8 cellular contexts compared by ENCODE assay signal in the genomic region with DNA sequence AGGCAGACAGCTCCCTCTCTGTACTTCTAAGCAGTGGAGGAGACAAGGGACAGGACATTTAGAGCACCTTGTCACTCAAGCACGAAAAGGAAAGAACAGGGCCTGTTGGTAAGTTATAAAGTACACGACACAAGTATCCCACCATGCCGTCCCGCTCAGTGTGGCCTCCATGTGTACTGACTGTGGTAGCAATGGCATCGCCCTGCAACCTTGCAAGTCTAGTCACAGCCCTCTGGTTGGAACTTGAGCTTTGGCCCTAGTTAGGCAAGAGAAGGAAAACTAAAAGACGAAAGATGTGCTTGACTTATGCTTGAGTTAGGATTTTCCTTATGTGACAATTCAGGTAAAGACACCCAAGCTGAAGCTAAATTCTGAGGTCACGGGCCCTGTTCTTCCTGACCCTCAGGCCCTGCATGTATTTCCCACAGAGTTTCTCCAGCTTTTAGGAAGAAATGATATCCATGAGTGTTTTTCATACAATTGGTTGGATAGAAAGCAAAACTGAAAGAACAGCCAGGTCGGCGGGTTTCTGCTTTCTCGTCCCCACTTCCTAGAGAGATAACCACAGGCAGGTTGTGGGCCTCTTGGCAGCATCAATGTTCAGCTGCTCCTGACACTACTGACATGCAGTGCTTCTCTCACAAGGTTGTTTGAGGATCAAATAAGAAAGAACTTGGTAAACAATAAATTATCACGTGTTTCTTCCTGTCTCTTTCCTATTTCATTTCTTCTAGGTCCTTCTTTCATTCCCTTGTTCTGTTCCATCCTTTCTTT.
DNase-seq lines count a peak whose midpoint lies in the region; ATAC-seq and TF ChIP-seq lines count a peak whose summit lies in the region.

No MANE protein-coding gene starts in this region.

- H3K9me3 Mint-ChIP-seq in HFFc6 (no peaks in the 10 kb centered on the region), type B pancreatic cell (no peaks in the 10 kb centered on the region)

- intact Hi-C loops in cardiac septum (cut with DNase I): no loop called here

- DNase-seq in activated naive CD4-positive, alpha-beta T cell treated with Interleukin-2 at 50 U/mL for 16 hours: peak; percentile 16
- DNase-seq in HFFc6 (no peak), cardiac septum (ENCODE audit: low spot score) (no peak), NCI-H146 treated with DMSO at 0.1 percent for 48 hours (lab: John Stamatoyannopoulos, UW; ENCODE audit: unreplicated experiment) (no peak), type B pancreatic cell (ENCODE audit: extremely low spot score, unreplicated experiment) (no peak)

- peak overlapping the region; percentile 58 for H3K27ac ChIP-seq in 22Rv1

- TF ChIP-seq CTCF in 22Rv1 (IDR thresholded peaks at IDR 0.05): no peak
- no peak for TF ChIP-seq CTCF in HFFc6 (IDR thresholded peaks at IDR 0.05)
- no peak for TF ChIP-seq CTCF in type B pancreatic cell (conservative IDR thresholded peaks at IDR 0.05)

- H3K4me1 Mint-ChIP-seq in HFFc6 (ENCODE audit: low read depth): no peaks in the 10 kb centered on the region; the same call in 1 of the 2 replicates
- peaks cover 8% of the 10 kb centered on the region for H3K4me1 Mint-ChIP-seq in type B pancreatic cell (ENCODE audit: unreplicated experiment)

- no peak overlapping the region for H3K27ac Mint-ChIP-seq in HFFc6
- no peak overlapping the region for H3K27ac Mint-ChIP-seq in type B pancreatic cell

- H3K27me3 Mint-ChIP-seq in HFFc6 (ENCODE audit: insufficient read depth) (peaks cover 1% of the 10 kb centered on the region), type B pancreatic cell (no peaks in the 10 kb centered on the region)

- H3K4me3 Mint-ChIP-seq in HFFc6: no peak overlapping the region
- no peak overlapping the region for H3K4me3 Mint-ChIP-seq in type B pancreatic cell

- no peaks in the 10 kb centered on the region for H3K36me3 Mint-ChIP-seq in HFFc6 (ENCODE audit: low read depth)
- H3K36me3 Mint-ChIP-seq in type B pancreatic cell: no peaks in the 10 kb centered on the region

- ATAC-seq in GM19397 (IDR thresholded peaks at IDR 0.05; ENCODE audit: unreplicated experiment) (peak; percentile 92), HG03378 (IDR thresholded peaks at IDR 0.05; ENCODE audit: unreplicated experiment) (peak; percentile 95)
